In the genomic region with DNA sequence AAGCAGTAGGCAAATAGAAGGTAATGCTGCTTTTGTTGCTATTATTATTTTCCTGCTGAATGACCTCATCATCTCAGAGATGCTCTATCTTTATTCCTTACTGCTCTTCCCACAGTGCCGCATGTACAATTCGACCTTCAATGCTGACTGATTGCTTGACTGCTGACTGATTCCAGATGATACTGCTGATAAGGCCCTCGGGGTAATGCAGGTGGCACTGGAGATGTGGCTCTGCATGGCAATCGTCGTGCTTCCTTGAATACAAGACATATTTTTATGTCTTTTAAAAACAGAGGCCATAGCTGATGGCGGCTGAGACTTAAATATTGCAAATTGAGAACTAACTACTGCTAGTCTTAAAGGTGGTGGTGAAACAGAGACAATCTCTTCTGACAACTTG, we compare ENCODE assay signal across 34 cellular contexts.
"Had no signal": no experiment of that assay in that cellular context is flagged by ENCODE, and none has a peak within 500 bp of the region (broad histone marks: within the 10 kb centered on the region; RNA-seq: fewer than 3 reads in every experiment).

No MANE protein-coding gene starts in this region.

- DNase-seq: activated B cell treated with CpG ODN at 0.5 μM for 24 hours; activated CD4-positive, alpha-beta memory T cell treated with anti-CD3 and anti-CD28 coated beads for 36 hours; activated CD4-positive, alpha-beta T cell treated with anti-CD3 and anti-CD28 coated beads for 4 hours; activated CD4-positive, alpha-beta T cell treated with anti-CD3 and anti-CD28 coated beads, Interleukin-2, amount 10 ng/mL, durations not matched to agents 24 days and 14 days; activated CD4-positive, alpha-beta T cell treated with anti-CD3 and anti-CD28 coated beads, Interleukin-2, amount 50 U/mL, for 1 hour; activated CD4-positive, alpha-beta T cell treated with anti-CD3 and anti-CD28 coated beads, Interleukin-2, amount 50 U/mL, for 4 hours; activated CD4-positive, CD25-positive, alpha-beta regulatory T cell treated with anti-CD3 and anti-CD28 coated beads, Interleukin-2, amount 50 U/mL, for 72 hours; activated CD8-positive, alpha-beta memory T cell treated with anti-CD3 and anti-CD28 coated beads, Interleukin-2, amount 50 U/mL, for 4 hours; activated CD8-positive, alpha-beta T cell treated with anti-CD3 and anti-CD28 coated beads for 36 hours; activated effector memory CD4-positive, alpha-beta T cell treated with anti-CD3 and anti-CD28 coated beads, Interleukin-2, amount 50 U/mL, for 16 hours; activated gamma-delta T cell treated with Interleukin-2 at 50 U/mL for 16 hours; activated naive CD4-positive, alpha-beta T cell; activated naive CD4-positive, alpha-beta T cell treated with anti-CD3 and anti-CD28 coated beads for 36 hours; activated naive CD4-positive, alpha-beta T cell treated with anti-CD3 and anti-CD28 coated beads, Interleukin-2, amount 50 U/mL, for 16 hours; activated naive CD8-positive, alpha-beta T cell treated with anti-CD3 and anti-CD28 coated beads for 36 hours; activated T-cell treated with anti-CD3 and anti-CD28 coated beads for 4 hours; activated T-cell treated with anti-CD3 and anti-CD28 coated beads, Interleukin-2, amount 50 U/mL, for 1 hour; activated T-cell treated with anti-CD3 and anti-CD28 coated beads, Interleukin-2, amount 50 U/mL, for 4 hours; activated T-cell treated with anti-CD3 and anti-CD28 coated beads, Interleukin-2, amount 50 U/mL, for 72 hours; adrenal gland; amniotic stem cell; aorta; body of pancreas; brain microvascular endothelial cell; central memory CD4-positive, alpha-beta T cell; T-helper 2 cell; T-helper 9 cell had no signal

- H3K9me3 ChIP-seq: adrenal gland, body of pancreas, breast epithelium had no signal

- H3K4me3 Mint-ChIP-seq: activated B cell treated with CpG ODN at 0.5 μM for 24 hours; activated CD4-positive, alpha-beta memory T cell treated with anti-CD3 and anti-CD28 coated beads for 36 hours; activated CD4-positive, alpha-beta T cell treated with anti-CD3 and anti-CD28 coated beads, Interleukin-2, amount 10 ng/mL, durations not matched to agents 24 days and 14 days; activated CD8-positive, alpha-beta T cell treated with anti-CD3 and anti-CD28 coated beads for 36 hours; activated naive CD4-positive, alpha-beta T cell treated with anti-CD3 and anti-CD28 coated beads for 36 hours; activated naive CD8-positive, alpha-beta T cell treated with anti-CD3 and anti-CD28 coated beads for 36 hours; activated T-cell treated with anti-CD3 and anti-CD28 coated beads, Interleukin-2, amount 50 U/mL, for 4 hours; activated T-cell treated with anti-CD3 and anti-CD28 coated beads, Interleukin-2, amount 50 U/mL, for 72 hours; activated T-helper 1 cell treated with anti-CD3 and anti-CD28 coated beads, Interleukin-12 subunit alpha, Interleukin-12 subunit beta, Interleukin-2, Interleukin-4 antibody, amounts not matched to agents 30 ng/mL and 10 ng/mL and 1 ng/mL, durations not matched to agents 14 hours and 24 hours and 36 hours; activated T-helper 17 cell treated with anti-CD3 and anti-CD28 coated beads, Interleukin-2, amount 50 U/mL, for 72 hours; T-helper 1 cell treated with Interleukin-12 subunit alpha and Interleukin-12 subunit beta and Interleukin-4 antibody, amounts not matched to agents 30 μg/mL and 1 μg/mL, for 36 hours; T-helper 2 cell treated with Interferon-gamma antibody and Interleukin-4, amounts not matched to agents 5 μg/mL and 100 μg/mL, for 36 hours had no signal

- ATAC-seq: activated CD8-positive, alpha-beta T cell treated with anti-CD3 and anti-CD28 coated beads for 36 hours; activated naive CD4-positive, alpha-beta T cell treated with anti-CD3 and anti-CD28 coated beads, Interleukin-2, amount 50 U/mL, for 72 hours; activated T-cell treated with anti-CD3 and anti-CD28 coated beads, Interleukin-2, amount 50 U/mL, for 4 hours; activated T-cell treated with anti-CD3 and anti-CD28 coated beads, Interleukin-2, amount 50 U/mL, for 72 hours; activated T-helper 17 cell treated with anti-CD3 and anti-CD28 coated beads, Interleukin-2, amount 50 U/mL, for 72 hours; body of pancreas had no signal

- H3K4me3 ChIP-seq: adrenal gland, body of pancreas, breast epithelium had no signal

- H3K36me3 ChIP-seq: adrenal gland, brain microvascular endothelial cell, breast epithelium had no signal

- H3K36me3 Mint-ChIP-seq: activated CD4-positive, alpha-beta memory T cell treated with anti-CD3 and anti-CD28 coated beads for 36 hours; activated naive CD4-positive, alpha-beta T cell treated with anti-CD3 and anti-CD28 coated beads, Interleukin-2, amount 50 U/mL, for 72 hours; activated naive CD8-positive, alpha-beta T cell treated with anti-CD3 and anti-CD28 coated beads for 36 hours had no signal

- H3K4me1 ChIP-seq: adrenal gland, body of pancreas, breast epithelium had no signal

- H3K4me1 Mint-ChIP-seq: activated B cell treated with CpG ODN at 0.5 μM for 24 hours; activated CD4-positive, alpha-beta T cell treated with anti-CD3 and anti-CD28 coated beads, Interleukin-2, amount 10 ng/mL, durations not matched to agents 24 days and 14 days; activated naive CD8-positive, alpha-beta T cell treated with anti-CD3 and anti-CD28 coated beads for 36 hours; activated T-helper 17 cell treated with anti-CD3 and anti-CD28 coated beads, Interleukin-2, amount 50 U/mL, for 72 hours had no signal

- H3K27me3 ChIP-seq: body of pancreas, brain microvascular endothelial cell, breast epithelium had no signal

- H3K27me3 Mint-ChIP-seq: activated CD8-positive, alpha-beta T cell treated with anti-CD3 and anti-CD28 coated beads for 36 hours; activated naive CD8-positive, alpha-beta T cell treated with anti-CD3 and anti-CD28 coated beads for 36 hours had no signal

- H3K27ac ChIP-seq: adrenal gland, body of pancreas, brain microvascular endothelial cell, breast epithelium, VCaP had no signal

- H3K27ac Mint-ChIP-seq: activated B cell treated with CpG ODN at 0.5 μM for 24 hours; activated CD4-positive, alpha-beta memory T cell treated with anti-CD3 and anti-CD28 coated beads for 36 hours; activated CD4-positive, alpha-beta T cell treated with anti-CD3 and anti-CD28 coated beads, Interleukin-2, amount 10 ng/mL, durations not matched to agents 24 days and 14 days; activated CD8-positive, alpha-beta T cell treated with anti-CD3 and anti-CD28 coated beads for 36 hours; activated naive CD4-positive, alpha-beta T cell treated with anti-CD3 and anti-CD28 coated beads for 36 hours; activated naive CD4-positive, alpha-beta T cell treated with anti-CD3 and anti-CD28 coated beads, Interleukin-2, amount 50 U/mL, for 72 hours; activated naive CD8-positive, alpha-beta T cell treated with anti-CD3 and anti-CD28 coated beads for 36 hours; activated T-cell treated with anti-CD3 and anti-CD28 coated beads, Interleukin-2, amount 50 U/mL, for 72 hours; activated T-helper 1 cell treated with anti-CD3 and anti-CD28 coated beads, Interleukin-12 subunit alpha, Interleukin-12 subunit beta, Interleukin-2, Interleukin-4 antibody, amounts not matched to agents 30 ng/mL and 10 ng/mL and 1 ng/mL, durations not matched to agents 14 hours and 24 hours and 36 hours; activated T-helper 17 cell treated with anti-CD3 and anti-CD28 coated beads, Interleukin-2, amount 50 U/mL, for 72 hours; T-helper 1 cell treated with Interleukin-12 subunit alpha and Interleukin-12 subunit beta and Interleukin-4 antibody, amounts not matched to agents 30 μg/mL and 1 μg/mL, for 36 hours; T-helper 2 cell treated with Interferon-gamma antibody and Interleukin-4, amounts not matched to agents 5 μg/mL and 100 μg/mL, for 36 hours had no signal

- H3K9me3 Mint-ChIP-seq: activated CD4-positive, alpha-beta T cell treated with anti-CD3 and anti-CD28 coated beads, Interleukin-2, amount 10 ng/mL, durations not matched to agents 24 days and 14 days; activated T-helper 1 cell treated with anti-CD3 and anti-CD28 coated beads, Interleukin-12 subunit alpha, Interleukin-12 subunit beta, Interleukin-2, Interleukin-4 antibody, amounts not matched to agents 30 ng/mL and 10 ng/mL and 1 ng/mL, durations not matched to agents 14 hours and 24 hours and 36 hours; T-helper 1 cell treated with Interleukin-12 subunit alpha and Interleukin-12 subunit beta and Interleukin-4 antibody, amounts not matched to agents 30 μg/mL and 1 μg/mL, for 36 hours; T-helper 2 cell treated with Interferon-gamma antibody and Interleukin-4, amounts not matched to agents 5 μg/mL and 100 μg/mL, for 36 hours had no signal
